20 cellular contexts compared by ENCODE assay signal in the genomic region with DNA sequence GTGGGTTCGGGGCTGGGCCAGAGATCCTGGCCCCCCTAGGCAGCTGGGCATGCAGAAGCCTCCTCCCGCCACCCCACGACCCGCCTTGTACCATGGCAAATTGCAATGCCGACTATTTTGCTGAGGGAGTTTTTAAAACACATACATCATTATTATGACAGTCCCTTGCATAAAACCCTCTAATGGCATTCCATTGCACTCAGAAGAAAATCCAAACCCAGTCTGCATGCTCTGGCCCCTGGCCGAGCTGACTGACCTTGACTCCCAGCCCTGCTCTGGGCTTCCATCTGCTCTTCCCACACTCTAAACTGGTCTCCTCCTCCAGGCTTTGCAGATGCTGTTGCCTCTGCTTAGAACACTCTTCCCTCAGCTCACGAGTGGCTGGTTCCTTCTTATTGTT. TPM values are rescaled to one million over a fixed set of nuclear protein-coding genes. Genes with fewer than 3 reads are reported as not detected.
"Had no signal": no experiment of that assay in that cellular context is flagged by ENCODE, and none has a peak within 500 bp of the region (broad histone marks: within the 10 kb centered on the region; RNA-seq: fewer than 3 reads in every experiment).

No MANE protein-coding gene starts in this region.

- H3K4me3 ChIP-seq: ascending aorta, left lung, mucosa of descending colon, sigmoid colon had no signal

- H3K79me2 ChIP-seq: parathyroid adenoma had no signal

- H2AFZ ChIP-seq: parathyroid adenoma had no signal

- H3K27ac ChIP-seq: ascending aorta, left lung, parathyroid adenoma, sigmoid colon had no signal

- H3K9ac ChIP-seq: parathyroid adenoma had no signal

- ATAC-seq: activated CD8-positive, alpha-beta T cell treated with anti-CD3 and anti-CD28 coated beads, Interleukin-2, amount 10 ng/mL, durations not matched to agents 7 days and 5 days; left lung; mucosa of descending colon; naive thymus-derived CD4-positive, alpha-beta T cell had no signal

- H3K4me1 ChIP-seq: ascending aorta, left lung, parathyroid adenoma had no signal

- DNase-seq: activated CD4-positive, alpha-beta T cell treated with anti-CD3 and anti-CD28 coated beads, Interleukin-2, amount 10 ng/mL, durations not matched to agents 7 days and 5 days; activated CD8-positive, alpha-beta T cell treated with anti-CD3 and anti-CD28 coated beads, Interleukin-2, amount 10 ng/mL, durations not matched to agents 7 days and 5 days; activated naive CD4-positive, alpha-beta T cell treated with anti-CD3 and anti-CD28 coated beads for 36 hours; activated T-cell treated with anti-CD3 and anti-CD28 coated beads, Interleukin-2, amount 50 U/mL, for 24 hours; dermis blood vessel endothelial cell; erythroblast; foreskin melanocyte; left lung; mucosa of descending colon; naive thymus-derived CD4-positive, alpha-beta T cell; SIG-M5; sigmoid colon; stimulated activated CD4-positive, alpha-beta T cell treated with anti-CD3 and anti-CD28 coated beads, Interleukin-12 subunit alpha, Interleukin-12 subunit beta, amount 100 ng/mL, for 4 hours; stimulated activated CD4-positive, alpha-beta T cell treated with anti-CD3 and anti-CD28 coated beads, Interleukin-1b, Interleukin-23, amount 100 ng/mL, for 48 hours; stimulated activated CD8-positive, alpha-beta memory T cell treated with anti-CD3 and anti-CD28 coated beads, Interleukin-4, amount 100 ng/mL, for 48 hours; stimulated activated naive CD4-positive, alpha-beta T cell treated with Interleukin-2 at 50 U/mL for 16 hours; T-helper 1 cell; T-helper 9 cell had no signal

- H3K9me3 ChIP-seq: ascending aorta, left lung, mucosa of descending colon, sigmoid colon had no signal

- H3K27me3 ChIP-seq: ascending aorta, left lung, sigmoid colon had no signal

- H3K36me3 ChIP-seq: ascending aorta, sigmoid colon had no signal

RNA-seq across cellular contexts. Expression of a gene that starts 28.0 kb away (rescaled TPM):
- total RNA-seq: activated CD8-positive, alpha-beta T cell treated with anti-CD3 and anti-CD28 coated beads, Interleukin-2, amount 10 ng/mL, durations not matched to agents 7 days and 5 days; activated naive CD4-positive, alpha-beta T cell treated with anti-CD3 and anti-CD28 coated beads for 36 hours had no signal
- polyA plus RNA-seq: naive thymus-derived CD4-positive, alpha-beta T cell had no signal
